Comparison of ENCODE assay signal across 8 cellular contexts in the genomic region with DNA sequence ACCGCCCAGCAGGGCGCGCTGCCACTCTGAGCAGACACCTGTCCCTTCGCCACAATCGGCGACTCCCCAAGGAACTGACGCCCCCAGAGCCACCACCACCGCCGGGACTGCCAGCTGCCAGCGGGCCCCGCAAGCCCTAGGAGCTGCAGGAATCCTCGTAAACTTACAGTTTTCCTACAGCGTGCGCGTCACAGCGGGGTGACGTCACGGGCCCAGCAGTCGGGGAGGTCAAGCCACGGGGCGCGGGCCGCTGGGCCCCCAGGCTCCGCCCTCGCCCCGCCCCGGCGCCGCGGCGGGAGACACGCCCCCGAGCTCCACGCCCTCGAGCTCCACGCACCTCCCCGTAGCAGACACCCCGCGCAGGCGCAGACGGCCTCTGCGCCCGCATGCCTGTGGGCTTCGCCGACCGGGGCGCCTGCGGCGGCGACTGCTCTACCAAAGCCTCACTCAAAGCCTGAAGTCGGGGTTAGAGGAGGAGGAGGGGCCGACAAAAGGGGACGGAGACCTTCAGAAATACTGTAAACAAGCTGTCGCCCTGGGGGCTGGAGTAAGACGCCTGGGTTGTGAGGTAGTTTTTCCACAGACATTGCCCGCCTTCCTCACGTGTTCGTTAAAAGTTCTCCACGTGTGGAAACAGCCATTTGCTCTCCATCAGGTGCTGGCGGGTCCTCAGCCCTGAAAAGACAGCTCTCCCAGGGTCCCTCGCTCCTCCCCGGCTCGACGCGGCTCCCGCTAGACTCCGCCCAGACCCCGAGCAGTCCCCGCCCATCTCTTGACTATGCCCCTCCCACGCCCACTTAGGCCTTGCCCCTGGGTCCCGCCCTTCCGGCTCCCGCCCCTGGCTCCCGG. TPM values are rescaled to one million over a fixed set of nuclear protein-coding genes. Genes with fewer than 3 reads are reported as not detected.
A peak's percentile ranks its signal among the peaks of the same experiment; 100 is the strongest.
DNase-seq lines count a peak whose midpoint lies in the region; ATAC-seq and TF ChIP-seq lines count a peak whose summit lies in the region.

A gene with protein sequence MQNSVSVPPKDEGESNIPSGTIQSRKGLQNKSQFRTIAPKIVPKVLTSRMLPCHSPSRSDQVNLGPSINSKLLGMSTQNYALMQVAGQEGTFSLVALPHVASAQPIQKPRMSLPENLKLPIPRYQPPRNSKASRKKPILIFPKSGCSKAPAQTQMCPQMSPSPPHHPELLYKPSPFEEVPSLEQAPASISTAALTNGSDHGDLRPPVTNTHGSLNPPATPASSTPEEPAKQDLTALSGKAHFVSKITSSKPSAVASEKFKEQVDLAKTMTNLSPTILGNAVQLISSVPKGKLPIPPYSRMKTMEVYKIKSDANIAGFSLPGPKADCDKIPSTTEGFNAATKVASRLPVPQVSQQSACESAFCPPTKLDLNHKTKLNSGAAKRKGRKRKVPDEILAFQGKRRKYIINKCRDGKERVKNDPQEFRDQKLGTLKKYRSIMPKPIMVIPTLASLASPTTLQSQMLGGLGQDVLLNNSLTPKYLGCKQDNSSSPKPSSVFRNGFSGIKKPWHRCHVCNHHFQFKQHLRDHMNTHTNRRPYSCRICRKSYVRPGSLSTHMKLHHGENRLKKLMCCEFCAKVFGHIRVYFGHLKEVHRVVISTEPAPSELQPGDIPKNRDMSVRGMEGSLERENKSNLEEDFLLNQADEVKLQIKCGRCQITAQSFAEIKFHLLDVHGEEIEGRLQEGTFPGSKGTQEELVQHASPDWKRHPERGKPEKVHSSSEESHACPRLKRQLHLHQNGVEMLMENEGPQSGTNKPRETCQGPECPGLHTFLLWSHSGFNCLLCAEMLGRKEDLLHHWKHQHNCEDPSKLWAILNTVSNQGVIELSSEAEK (minus strand): TSS at position 200 of the 849 bp plus-strand sequence. CDS start 154,831 bp downstream, outside the sequence.

- in situ Hi-C loops in KBM-7 (cut with MboI; ENCODE audit: low pct_unique_long_range_greater_than_20kb, low sequenced_read_pairs), result no loop called here

- peak; percentile 85 for ATAC-seq in DND-41 (ENCODE audit: insufficient read depth, low read depth)
- peak; percentile 88 for ATAC-seq in GM21723 (IDR thresholded peaks at IDR 0.05; ENCODE audit: unreplicated experiment)
- peak; percentile 88 to 90 for ATAC-seq in activated T-cell treated with anti-CD3 and anti-CD28 coated beads, Interleukin-2, amount 50 U/mL, for 72 hours (replicated peaks in 1 of 2)
- ATAC-seq in naive B cell (ENCODE audit: low read depth in 2 of 2), result peak; percentile 77
- ATAC-seq in stimulated activated effector memory CD8-positive, alpha-beta T cell treated with anti-CD3 and anti-CD28 coated beads, Interleukin-12 subunit alpha, Interleukin-12 subunit beta, amount 100 ng/mL, for 72 hours, result peak; percentile 90

- H3K36me3 ChIP-seq in DND-41 (ENCODE audit: insufficient read depth, low read length) (no peaks in the 10 kb centered on the region), esophagus muscularis mucosa (no peaks in the 10 kb centered on the region)

- peak; percentile 97 for DNase-seq in DND-41
- peak; percentile 96 for DNase-seq in KBM-7
- DNase-seq in activated T-cell treated with anti-CD3 and anti-CD28 coated beads, Interleukin-2, amount 50 U/mL, for 72 hours, result peak; percentile 94 to 97
- peak; percentile 98 for DNase-seq in esophagus muscularis mucosa (ENCODE audit: extremely low spot score)
- peak; percentile 96 for DNase-seq in naive B cell
- peak; percentile 97 to 98 for DNase-seq in stimulated activated effector memory CD8-positive, alpha-beta T cell treated with anti-CD3 and anti-CD28 coated beads, Interleukin-12 subunit alpha, Interleukin-12 subunit beta, amount 100 ng/mL, for 72 hours (ENCODE audit: low spot score in 2 of 2)

- no peaks in the 10 kb centered on the region for H3K27me3 Mint-ChIP-seq in activated T-cell treated with anti-CD3 and anti-CD28 coated beads, Interleukin-2, amount 50 U/mL, for 72 hours (ENCODE audit: low read depth)
- H3K27me3 Mint-ChIP-seq in naive B cell, result no peaks in the 10 kb centered on the region

- H3K4me1 ChIP-seq in DND-41 (ENCODE audit: insufficient read depth, low read length) (peaks cover 60% of the 10 kb centered on the region), esophagus muscularis mucosa (peaks cover 22 to 50% (median 47%) of the 10 kb centered on the region in 4 donors)

- H3K27ac ChIP-seq in DND-41 (ENCODE audit: low read length) (peak within 1 kb of the TSS; percentile 100), esophagus muscularis mucosa (replicated peaks in 1 of 4) (peak within 1 kb of the TSS; percentile 97 to 100 (median 98))

- H3K9me3 Mint-ChIP-seq in activated T-cell treated with anti-CD3 and anti-CD28 coated beads, Interleukin-2, amount 50 U/mL, for 72 hours, result no peaks in the 10 kb centered on the region
- H3K9me3 Mint-ChIP-seq in naive B cell, result no peaks in the 10 kb centered on the region
- H3K9me3 Mint-ChIP-seq in stimulated activated effector memory CD8-positive, alpha-beta T cell treated with anti-CD3 and anti-CD28 coated beads, Interleukin-12 subunit alpha, Interleukin-12 subunit beta, amount 100 ng/mL, for 72 hours, result no peaks in the 10 kb centered on the region

- 0% methylated on average over 18 of the region's 74 CpGs for WGBS in esophagus muscularis mucosa

- H3K79me2 ChIP-seq in DND-41 (ENCODE audit: insufficient read depth, low read length), result peaks cover 33% of the 10 kb centered on the region

- intact Hi-C loops in esophagus muscularis mucosa (cut with DNase I), result loop anchor here (2.0 to 10.0 kb wide), 5 partner anchors 50 to 733 kb away; no protein-coding TSS in a partner anchor

- H4K20me1 ChIP-seq in DND-41 (ENCODE audit: insufficient read depth, low read length), result no peaks in the 10 kb centered on the region

- H2AFZ ChIP-seq in DND-41 (ENCODE audit: low read depth, low read length), result peak within 1 kb of the TSS; percentile 90

- peaks cover 18% of the 10 kb centered on the region for H3K4me1 Mint-ChIP-seq in activated T-cell treated with anti-CD3 and anti-CD28 coated beads, Interleukin-2, amount 50 U/mL, for 72 hours (ENCODE audit: low read depth)
- peaks cover 17 to 27% (median 18%) of the 10 kb centered on the region in 3 donors for H3K4me1 Mint-ChIP-seq in naive B cell
- peaks cover 13% of the 10 kb centered on the region for H3K4me1 Mint-ChIP-seq in stimulated activated effector memory CD8-positive, alpha-beta T cell treated with anti-CD3 and anti-CD28 coated beads, Interleukin-12 subunit alpha, Interleukin-12 subunit beta, amount 100 ng/mL, for 72 hours

- H3K27me3 ChIP-seq in DND-41 (ENCODE audit: insufficient read depth, low read length, poor library complexity), result no peaks in the 10 kb centered on the region
- H3K27me3 ChIP-seq in esophagus muscularis mucosa, result no peaks in the 10 kb centered on the region

- TF ChIP-seq POLR2A in esophagus muscularis mucosa (IDR thresholded peaks at IDR 0.05; ENCODE audit: low read depth), result peak; percentile 88

- H3K4me3 ChIP-seq in DND-41 (ENCODE audit: low read depth in 1 of 2, low read length in 2 of 2) (peak within 1 kb of the TSS; percentile 41 to 81), esophagus muscularis mucosa (peak within 1 kb of the TSS; percentile 63 to 74 (median 72))

- TF ChIP-seq EP300 in esophagus muscularis mucosa (IDR thresholded peaks at IDR 0.05), result no peak

- peak; percentile 86 for TF ChIP-seq CTCF in DND-41 (IDR thresholded peaks at IDR 0.05; ENCODE audit: borderline replicate concordance, extremely low read depth, low read length, poor library complexity, severe bottlenecking)
- TF ChIP-seq CTCF in esophagus muscularis mucosa (IDR thresholded peaks at IDR 0.05), result peak; percentile 47 to 61 (median 61)

- H3K4me2 ChIP-seq in DND-41 (ENCODE audit: insufficient read depth, low read length), result peak within 1 kb of the TSS; percentile 87

- no peaks in the 10 kb centered on the region for H3K9me3 ChIP-seq in DND-41 (ENCODE audit: insufficient read depth, low read length, severe bottlenecking)
- H3K9me3 ChIP-seq in esophagus muscularis mucosa, result no peaks in the 10 kb centered on the region

- no peaks in the 10 kb centered on the region for H3K36me3 Mint-ChIP-seq in activated T-cell treated with anti-CD3 and anti-CD28 coated beads, Interleukin-2, amount 50 U/mL, for 72 hours (ENCODE audit: insufficient read depth in 2 of 2)
- no peaks in the 10 kb centered on the region for H3K36me3 Mint-ChIP-seq in naive B cell
- H3K36me3 Mint-ChIP-seq in stimulated activated effector memory CD8-positive, alpha-beta T cell treated with anti-CD3 and anti-CD28 coated beads, Interleukin-12 subunit alpha, Interleukin-12 subunit beta, amount 100 ng/mL, for 72 hours, result peaks cover 7% of the 10 kb centered on the region

- H3K9ac ChIP-seq in DND-41 (ENCODE audit: low read depth, low read length), result peak within 1 kb of the TSS; percentile 88

- peak within 1 kb of the TSS; percentile 85 for H3K27ac Mint-ChIP-seq in activated T-cell treated with anti-CD3 and anti-CD28 coated beads, Interleukin-2, amount 50 U/mL, for 72 hours
- H3K27ac Mint-ChIP-seq in naive B cell, result peak within 1 kb of the TSS; percentile 96 to 99 (median 98)
- H3K27ac Mint-ChIP-seq in stimulated activated effector memory CD8-positive, alpha-beta T cell treated with anti-CD3 and anti-CD28 coated beads, Interleukin-12 subunit alpha, Interleukin-12 subunit beta, amount 100 ng/mL, for 72 hours, result peak within 1 kb of the TSS; percentile 98

- H3K4me3 Mint-ChIP-seq in activated T-cell treated with anti-CD3 and anti-CD28 coated beads, Interleukin-2, amount 50 U/mL, for 72 hours, result peak within 1 kb of the TSS; percentile 78 to 90
- peak within 1 kb of the TSS; percentile 84 to 96 (median 92) for H3K4me3 Mint-ChIP-seq in naive B cell
- H3K4me3 Mint-ChIP-seq in stimulated activated effector memory CD8-positive, alpha-beta T cell treated with anti-CD3 and anti-CD28 coated beads, Interleukin-12 subunit alpha, Interleukin-12 subunit beta, amount 100 ng/mL, for 72 hours, result peak within 1 kb of the TSS; percentile 82

TF ChIP-seq in PFSK-1, 5 proteins besides CTCF, POLR2A, EP300 and RAD21 (continues in another document):
- TF ChIP-seq FOXP2 (optimal IDR thresholded peaks at IDR 0.05; ENCODE audit: borderline replicate concordance, extremely low read depth, extremely low read length, insufficient read depth), result peak; percentile 74
- 0 out of 2 replicates have a peak, but pooled peaks have one; percentile 17 for TF ChIP-seq SIN3A (IDR thresholded peaks at IDR 0.05; ENCODE audit: borderline replicate concordance, insufficient read depth, low read length)
- peak; percentile 84; the same call in 1 of the 2 replicates for TF ChIP-seq POLR2AphosphoS5 (IDR thresholded peaks at IDR 0.05; ENCODE audit: low read depth, low read length)

RNA-seq across cellular contexts. Expression of the gene that starts here (rescaled TPM):
- 3.0 TPM for polyA plus RNA-seq in PFSK-1 (2012; ENCODE audit: insufficient read length, low read depth)
- total RNA-seq in activated T-cell treated with anti-CD3 and anti-CD28 coated beads, Interleukin-2, amount 50 U/mL, for 72 hours, result 1 to 10 TPM; 5.2 to 5.4 TPM
- total RNA-seq in esophagus muscularis mucosa, result 10 to 100 TPM; 11.0 to 11.6 (median 11.3) TPM
- polyA plus RNA-seq in naive B cell (ENCODE audit: low read depth in 6 of 6), result 1 to 10 TPM; 2.6 to 5.9 (median 3.4) TPM

Comparison
In these comparisons a context has a peak if more than half of its experiments do, and no peak if none do; other contexts are left out.
1. Peak in every context shown above with its lines: DNase-seq, ATAC-seq, H3K4me3 ChIP-seq and H3K27ac ChIP-seq.